In genomic region chr2:200378652-200379290, GRCh38 we compare ENCODE assay signal across 11 cellular contexts.
DNase-seq lines count a peak whose midpoint lies in the region; ATAC-seq and TF ChIP-seq lines count a peak whose summit lies in the region.
"Had no signal": no experiment of that assay in that cellular context is flagged by ENCODE, and none has a peak within 500 bp of the region (broad histone marks: within the 10 kb centered on the region; RNA-seq: fewer than 3 reads in every experiment).

No MANE protein-coding gene starts in this region.

- H3K4me2 ChIP-seq in PC-3 (ENCODE audit: low read length) = no peak overlapping the region

- POLR2A ChIA-PET in PC-3 (lab: Charles Lee; ENCODE audit: unreplicated experiment) = interaction anchor here (0.6 kb wide), 1 partner anchor 56 kb away, joined by 3 read pairs; no protein-coding TSS in a partner anchor

- 0 out of 2 replicates have a peak overlapping the region, but pooled peaks have one; percentile 40 for H3K9ac ChIP-seq in PC-3 (ENCODE audit: low read length)

- H2AFZ ChIP-seq in PC-3 (ENCODE audit: low read length) = no peak overlapping the region

- H3K27ac ChIP-seq in PC-3 (ENCODE audit: low read length) (peak overlapping the region; percentile 77; the same call in 1 of the 2 replicates), esophagus squamous epithelium (peak overlapping the region; percentile 33 to 79 (median 64)), ovary (peak overlapping the region; percentile 43 to 63)

- no TSS peak for BruUV-seq in PC-3 (replicated peaks; lab: Mats Ljungman, UMichigan)

- H3K9me2 ChIP-seq in PC-3 (replicated peaks; ENCODE audit: low read length) = no peaks in the 10 kb centered on the region

- no peaks in the 10 kb centered on the region for H3K9me3 ChIP-seq in PC-3 (ENCODE audit: low read length)
- H3K9me3 ChIP-seq in esophagus squamous epithelium = no peaks in the 10 kb centered on the region
- H3K9me3 ChIP-seq in ovary = no peaks in the 10 kb centered on the region

- H3K4me1 ChIP-seq in PC-3 (ENCODE audit: insufficient read depth, low read length) (peaks cover 51% of the 10 kb centered on the region), esophagus squamous epithelium (peaks cover 4 to 86% (median 31%) of the 10 kb centered on the region in 3 donors), ovary (ENCODE audit: insufficient read depth) (peaks cover 28% of the 10 kb centered on the region)

- no peaks in the 10 kb centered on the region for H3K27me3 ChIP-seq in PC-3 (ENCODE audit: low read length)
- H3K27me3 ChIP-seq in esophagus squamous epithelium = no peaks in the 10 kb centered on the region
- no peaks in the 10 kb centered on the region for H3K27me3 ChIP-seq in ovary

- H4K20me1 ChIP-seq in PC-3 (ENCODE audit: low read length) = no peaks in the 10 kb centered on the region

- CTCF ChIA-PET in PC-3 (lab: Charles Lee) = interaction anchor here (0.6 kb wide), 1 partner anchor 56 kb away, joined by 3 read pairs; no protein-coding TSS in a partner anchor

- intact Hi-C loops in PC-3 (cut with micrococcal nuclease) = no loop called here
- intact Hi-C loops in esophagus squamous epithelium (cut with DNase I) = no loop called here
- intact Hi-C loops in ovary (cut with DNase I) = no loop called here
- intact Hi-C loops in posterior cingulate gyrus (cut with DNase I) = loop anchor here (5.0 kb wide), 1 partner anchor 71 kb away; the partner anchor contains the start of gene SPATS2L

- DNase-seq in Ammon's horn (ENCODE audit: low spot score) = peak; percentile 35
- DNase-seq in PC-3 = no peak
- no peak for DNase-seq in esophagus squamous epithelium (lab: John Stamatoyannopoulos, UW)
- DNase-seq in ovary = no peak
- no peak for DNase-seq in amniotic stem cell (lab: John Stamatoyannopoulos, UW)
- DNase-seq in RPMI8226 = no peak
- DNase-seq in posterior cingulate gyrus = no peak
- DNase-seq: activated T-cell treated with anti-CD3 and anti-CD28 coated beads, Interleukin-2, amount 50 U/mL, for 72 hours; hippocampal formation; stimulated activated CD4-positive, alpha-beta T cell treated with anti-CD3 and anti-CD28 coated beads, Interleukin-4, amount 100 ng/mL, for 4 hours had no signal

- no peak overlapping the region for H3K4me3 ChIP-seq in PC-3 (ENCODE audit: low read length)
- no peak overlapping the region for H3K4me3 ChIP-seq in esophagus squamous epithelium
- H3K4me3 ChIP-seq in ovary = no peak overlapping the region

- ATAC-seq in PC-3 (no peak), GM18498 (IDR thresholded peaks at IDR 0.05; ENCODE audit: unreplicated experiment) (no peak)
- ATAC-seq: activated T-cell treated with anti-CD3 and anti-CD28 coated beads, Interleukin-2, amount 50 U/mL, for 72 hours had no signal

- no peak for TF ChIP-seq POLR2A in esophagus squamous epithelium (IDR thresholded peaks at IDR 0.05)
- TF ChIP-seq POLR2A in ovary (IDR thresholded peaks at IDR 0.05) = no peak

- TF ChIP-seq CTCF in PC-3 (conservative IDR thresholded peaks at IDR 0.05; ENCODE audit: low read depth, low read length) (no peak), esophagus squamous epithelium (IDR thresholded peaks at IDR 0.05) (no peak), ovary (IDR thresholded peaks at IDR 0.05) (no peak)

- 56 to 60% methylated on average over 7 of the region's 7 CpGs for WGBS in esophagus squamous epithelium, 2 donors
- 13 to 25% (median 15%) methylated on average over 7 of the region's 7 CpGs for WGBS in ovary, 3 donors

- H3K36me3 ChIP-seq in PC-3 (ENCODE audit: low read depth, low read length) (peaks cover 20% of the 10 kb centered on the region), esophagus squamous epithelium (no peaks in the 10 kb centered on the region), ovary (no peaks in the 10 kb centered on the region)

- H3F3A ChIP-seq in PC-3 (ENCODE audit: low read length, unreplicated experiment) = no peaks in the 10 kb centered on the region

- peaks cover 95% of the 10 kb centered on the region for H3K79me2 ChIP-seq in PC-3 (ENCODE audit: low read length)

- TF ChIP-seq EP300 in ovary (IDR thresholded peaks at IDR 0.05) = no peak
